Comparison of ENCODE assay signal across 9 cellular contexts in genomic region chr10:23362879-23363787, GRCh38. TPM values are rescaled to one million over a fixed set of nuclear protein-coding genes. Genes with fewer than 3 reads are reported as not detected.
A peak's percentile ranks its signal among the peaks of the same experiment; 100 is the strongest.
DNase-seq lines count a peak whose midpoint lies in the region; ATAC-seq and TF ChIP-seq lines count a peak whose summit lies in the region.
"Had no signal": no experiment of that assay in that cellular context is flagged by ENCODE, and none has a peak within 500 bp of the region (broad histone marks: within the 10 kb centered on the region; RNA-seq: fewer than 3 reads in every experiment).

No MANE protein-coding gene starts in this region.

- H3K36me3 ChIP-seq in OCI-LY7 (ENCODE audit: insufficient read depth, low read length) (no peaks in the 10 kb centered on the region), left ventricle myocardium inferior (no peaks in the 10 kb centered on the region)
- no peaks in the 10 kb centered on the region for H3K36me3 ChIP-seq in effector memory CD4-positive, alpha-beta T cell (ENCODE audit: control insufficient read depth, insufficient read depth, low read length)

- H3K9me3 ChIP-seq in OCI-LY7 (ENCODE audit: low read length) (no peaks in the 10 kb centered on the region), left ventricle myocardium inferior (replicated peaks) (no peaks in the 10 kb centered on the region)
- H3K9me3 ChIP-seq in effector memory CD4-positive, alpha-beta T cell (ENCODE audit: control insufficient read depth, low read length), result no peaks in the 10 kb centered on the region

- H3K9me2 ChIP-seq in OCI-LY7 (ENCODE audit: insufficient read depth, low read length), result no peaks in the 10 kb centered on the region

- H3K4me2 ChIP-seq in OCI-LY7 (ENCODE audit: low read length), result no peak overlapping the region

- H3K27me3 ChIP-seq in effector memory CD4-positive, alpha-beta T cell (replicated peaks; ENCODE audit: control insufficient read depth, insufficient read depth, low read length, poor library complexity, severe bottlenecking), result no peaks in the 10 kb centered on the region
- no peaks in the 10 kb centered on the region for H3K27me3 ChIP-seq in left ventricle myocardium inferior (ENCODE audit: low read depth)

- DNase-seq in OCI-LY7 (ENCODE audit: low spot score), result peak; percentile 16
- peak in 1 of 3 donors; percentile 21 for DNase-seq in effector memory CD4-positive, alpha-beta T cell
- no peak for DNase-seq in HT-29 (ENCODE audit: low spot score)
- no peak for DNase-seq in epidermal melanocyte (ENCODE audit: insufficient read length, low spot score)
- no peak for DNase-seq in left ventricle myocardium inferior
- DNase-seq in pons (ENCODE audit: low spot score), result no peak

- H4K20me1 ChIP-seq in OCI-LY7 (ENCODE audit: insufficient read depth, low read length), result no peaks in the 10 kb centered on the region

- H3K27ac ChIP-seq in OCI-LY7 (ENCODE audit: low read depth, low read length, poor library complexity, severe bottlenecking) (no peak overlapping the region), left ventricle myocardium inferior (replicated peaks) (no peak overlapping the region)
- H3K27ac ChIP-seq in effector memory CD4-positive, alpha-beta T cell (ENCODE audit: insufficient read depth, low read length, poor library complexity, severe bottlenecking), result peak overlapping the region; percentile 63

- CTCF ChIA-PET in OCI-LY7 (lab: Charles Lee; ENCODE audit: unreplicated experiment), result no interaction called here

- BruUV-seq in OCI-LY7 (replicated peaks; lab: Mats Ljungman, UMichigan), result no TSS peak

- intact Hi-C loops in OCI-LY7 (cut with micrococcal nuclease; ENCODE audit: unreplicated experiment) (loop anchor here (10.0 kb wide), 1 partner anchor 978 kb away; no protein-coding TSS in a partner anchor), left ventricle myocardium inferior (cut with micrococcal nuclease) (no loop called here)

- H3K79me2 ChIP-seq in OCI-LY7 (ENCODE audit: insufficient read depth, low read depth, low read length), result no peaks in the 10 kb centered on the region

- no peak overlapping the region for H2AFZ ChIP-seq in OCI-LY7 (ENCODE audit: low read length)

- POLR2A ChIA-PET in OCI-LY7 (lab: Charles Lee), result interaction anchor here (0.7 to 3.1 kb wide), 7 partner anchors 9 to 664 kb away, joined by 3 to 17 read pairs (median 3); no protein-coding TSS in a partner anchor

- H3K4me3 ChIP-seq in OCI-LY7 (ENCODE audit: low read depth, low read length, poor library complexity, severe bottlenecking) (no peak overlapping the region), left ventricle myocardium inferior (no peak overlapping the region)
- peak overlapping the region; percentile 35 for H3K4me3 ChIP-seq in effector memory CD4-positive, alpha-beta T cell (ENCODE audit: insufficient read depth, low read depth, low read length, poor library complexity, severe bottlenecking)

- TF ChIP-seq CTCF in OCI-LY7 (conservative IDR thresholded peaks at IDR 0.05; ENCODE audit: low read length), result no peak
- no peak for TF ChIP-seq CTCF in left ventricle myocardium inferior (IDR thresholded peaks at IDR 0.05; ENCODE audit: borderline replicate concordance)

- peak; percentile 42 for ATAC-seq in GM18519 (IDR thresholded peaks at IDR 0.05; ENCODE audit: low FRiP score, unreplicated experiment)
- peak; percentile 39 for ATAC-seq in GM21825 (IDR thresholded peaks at IDR 0.05; ENCODE audit: unreplicated experiment)

- H3K4me1 ChIP-seq in OCI-LY7 (ENCODE audit: insufficient read depth, low read length, poor library complexity, severe bottlenecking), result peaks cover 37% of the 10 kb centered on the region
- peaks cover 25% of the 10 kb centered on the region for H3K4me1 ChIP-seq in effector memory CD4-positive, alpha-beta T cell (ENCODE audit: control insufficient read depth, insufficient read depth, low read length, poor library complexity, severe bottlenecking)
- peaks cover 2% of the 10 kb centered on the region for H3K4me1 ChIP-seq in left ventricle myocardium inferior

RNA-seq across cellular contexts. Expression of gene C10orf67, which starts 18.5 kb away (rescaled TPM):
- total RNA-seq in OCI-LY7 (2014; rRNA removed; shearing (Covaris generic)), result not detected in 2 replicates
- total RNA-seq in OCI-LY7 (2022) (not detected in 2 replicates), left ventricle myocardium inferior (0.36 TPM)
- 0.18 TPM in 1 of 2 replicates, not detected in the other for total RNA-seq in HT-29 (2014; rRNA removed; shearing (Covaris generic))
- total RNA-seq: T-helper 2 cell treated with Interferon-gamma antibody and Interleukin-4, amounts not matched to agents 100 ng/mL and 5 ng/mL, for 36 hours had no signal
